Comparison of ENCODE assay signal across 17 cellular contexts in the genomic region with DNA sequence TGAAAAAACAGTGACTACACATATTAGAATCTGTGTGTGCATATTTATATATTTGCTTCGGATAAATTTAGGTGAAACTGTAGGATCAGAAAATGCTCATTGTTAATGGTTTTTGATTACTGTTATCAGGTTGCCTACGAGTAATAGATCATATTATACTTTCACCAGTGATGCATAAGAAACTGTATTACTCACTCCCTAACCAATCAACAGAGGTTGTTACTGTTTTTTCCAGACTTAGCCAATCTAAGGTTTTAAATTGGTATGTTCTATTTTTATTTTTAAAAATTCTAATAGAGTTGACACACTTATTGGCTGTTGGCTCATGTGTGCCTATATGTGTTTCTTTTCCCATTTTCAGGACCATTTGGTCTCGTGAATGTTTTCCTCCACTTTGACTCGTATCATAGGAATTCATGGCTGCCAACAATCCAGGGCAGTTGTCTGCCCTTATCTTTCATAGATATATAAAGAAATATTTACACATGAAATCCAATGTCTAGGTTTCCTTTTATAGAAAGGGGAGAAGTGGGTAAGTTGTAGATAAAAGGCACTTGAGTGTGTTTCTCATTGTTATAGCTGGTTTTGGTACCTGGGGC. TPM values are rescaled to one million over a fixed set of nuclear protein-coding genes. Genes with fewer than 3 reads are reported as not detected.
DNase-seq lines count a peak whose midpoint lies in the region; ATAC-seq and TF ChIP-seq lines count a peak whose summit lies in the region.
"Had no signal": no experiment of that assay in that cellular context is flagged by ENCODE, and none has a peak within 500 bp of the region (broad histone marks: within the 10 kb centered on the region; RNA-seq: fewer than 3 reads in every experiment).

No MANE protein-coding gene starts in this region.

- H3K9ac ChIP-seq in skeletal muscle satellite cell (ENCODE audit: low read depth, low read length): no peak overlapping the region

- H3K36me3 ChIP-seq in skeletal muscle satellite cell (ENCODE audit: insufficient read depth, low read length): peaks cover 59% of the 10 kb centered on the region
- H3K36me3 ChIP-seq: gastrocnemius medialis, Peyer's patch had no signal

- H3K4me3 Mint-ChIP-seq in T-helper 17 cell: no peak overlapping the region
- H3K4me3 Mint-ChIP-seq: activated CD8-positive, alpha-beta T cell treated with anti-CD3 and anti-CD28 coated beads, Interleukin-2, amount 10 ng/mL, durations not matched to agents 7 days and 5 days; brain; CD4-positive, alpha-beta T cell had no signal

- peak overlapping the region; percentile 29 for H3K27ac Mint-ChIP-seq in T-helper 17 cell
- H3K27ac Mint-ChIP-seq: activated CD8-positive, alpha-beta T cell treated with anti-CD3 and anti-CD28 coated beads, Interleukin-2, amount 10 ng/mL, durations not matched to agents 7 days and 5 days; CD4-positive, alpha-beta T cell had no signal

- H3K36me3 Mint-ChIP-seq in T-helper 17 cell (ENCODE audit: low read depth): no peaks in the 10 kb centered on the region

- ATAC-seq in T-helper 17 cell: no peak
- no peak for ATAC-seq in HG02840 (IDR thresholded peaks at IDR 0.05; ENCODE audit: low FRiP score, unreplicated experiment)
- ATAC-seq: activated CD8-positive, alpha-beta T cell treated with anti-CD3 and anti-CD28 coated beads, Interleukin-2, amount 10 ng/mL, durations not matched to agents 7 days and 5 days; gastrocnemius medialis had no signal

- H3K27me3 Mint-ChIP-seq in T-helper 17 cell: no peaks in the 10 kb centered on the region
- H3K27me3 Mint-ChIP-seq: brain; CD4-positive, alpha-beta T cell had no signal

- peaks cover 16% of the 10 kb centered on the region for H3K4me1 ChIP-seq in skeletal muscle satellite cell (ENCODE audit: control insufficient read depth, insufficient read depth, low read length)
- H3K4me1 ChIP-seq: gastrocnemius medialis, Peyer's patch had no signal

- no peaks in the 10 kb centered on the region for H3K27me3 ChIP-seq in skeletal muscle satellite cell (ENCODE audit: control insufficient read depth, insufficient read depth, low read length)
- H3K27me3 ChIP-seq: gastrocnemius medialis, Peyer's patch had no signal

- DNase-seq in HS-5 (ENCODE audit: low read depth): peak; percentile 69
- DNase-seq in T-helper 17 cell: no peak
- peak; percentile 32 for DNase-seq in fibroblast of pulmonary artery (ENCODE audit: low read depth)
- no peak for DNase-seq in DMS53 (lab: John Stamatoyannopoulos, UW)
- DNase-seq in activated effector memory CD4-positive, alpha-beta T cell treated with Interleukin-2 at 50 U/mL for 16 hours: no peak
- DNase-seq: activated CD8-positive, alpha-beta T cell treated with anti-CD3 and anti-CD28 coated beads, Interleukin-2, amount 10 ng/mL, durations not matched to agents 7 days and 5 days; activated gamma-delta T cell; CD4-positive, alpha-beta T cell; effector CD8-positive, alpha-beta T cell; gastrocnemius medialis; NCI-H2081; NCI-H774; Peyer's patch; substantia nigra had no signal

- H3K4me1 Mint-ChIP-seq in T-helper 17 cell: no peaks in the 10 kb centered on the region

- no peak for TF ChIP-seq CTCF in fibroblast of pulmonary artery (IDR thresholded peaks at IDR 0.05; ENCODE audit: low read length, missing control alignments)

- peak overlapping the region; percentile 7 for H3K4me2 ChIP-seq in skeletal muscle satellite cell (ENCODE audit: low read length)

- H3K9me3 ChIP-seq in T-helper 17 cell (ENCODE audit: control insufficient read depth, low read length, poor library complexity, severe bottlenecking) (no peaks in the 10 kb centered on the region), skeletal muscle satellite cell (replicated peaks; ENCODE audit: low read length) (no peaks in the 10 kb centered on the region)
- H3K9me3 ChIP-seq: gastrocnemius medialis, Peyer's patch had no signal

- H3K4me3 ChIP-seq in fibroblast of pulmonary artery (replicated peaks; ENCODE audit: low read depth, low read length) (no peak overlapping the region), skeletal muscle satellite cell (ENCODE audit: low read length) (no peak overlapping the region)
- H3K4me3 ChIP-seq: gastrocnemius medialis, Peyer's patch had no signal

RNA-seq across cellular contexts. Expression of gene ANLN, which starts 59.2 kb away (rescaled TPM):
- total RNA-seq in T-helper 17 cell: under 1 TPM; 0.39 to 0.52 TPM
- total RNA-seq in skeletal muscle satellite cell (2012; rRNA removed): 69.7 and 115 TPM in 2 replicates

Comparison
In these comparisons a context has a peak if more than half of its experiments do, and no peak if none do; other contexts are left out.
1. DNase-seq: peak in HS-5 (single experiment) and fibroblast of pulmonary artery (single experiment); none in T-helper 17 cell (0 of 3), DMS53 (single experiment) and activated effector memory CD4-positive, alpha-beta T cell treated with Interleukin-2 at 50 U/mL for 16 hours (single experiment).